ENCODE assay signal across 25 cellular contexts in the genomic region with DNA sequence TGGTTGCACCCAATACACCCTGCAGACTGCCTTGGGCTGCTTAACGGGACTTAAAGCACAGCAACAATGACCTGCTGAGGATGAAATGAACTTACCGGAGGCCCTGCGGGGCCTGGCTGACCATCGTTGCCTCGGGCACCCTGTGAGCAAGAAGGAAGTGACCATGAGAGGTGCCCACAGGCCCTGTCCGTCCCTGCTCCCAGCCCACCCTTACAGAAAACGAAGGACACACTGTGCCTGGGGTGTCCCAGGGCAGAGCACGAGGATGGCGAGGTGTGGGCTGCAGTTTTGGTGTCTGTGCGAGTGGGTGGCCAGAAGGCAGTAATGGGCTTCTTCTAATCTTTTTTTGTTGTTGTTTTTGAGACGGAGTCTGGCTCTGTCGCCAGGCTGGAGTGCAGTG. TPM values are rescaled to one million over a fixed set of nuclear protein-coding genes. Genes with fewer than 3 reads are reported as not detected.
A peak's percentile ranks its signal among the peaks of the same experiment; 100 is the strongest.
DNase-seq lines count a peak whose midpoint lies in the region; ATAC-seq, FAIRE-seq and TF ChIP-seq lines count a peak whose summit lies in the region.
"Had no signal": no experiment of that assay in that cellular context is flagged by ENCODE, and none has a peak within 500 bp of the region (broad histone marks: within the 10 kb centered on the region; RNA-seq: fewer than 3 reads in every experiment).

No MANE protein-coding gene starts in this region.

- H3K4me2 ChIP-seq in trophoblast cell (ENCODE audit: low read length) = no peak overlapping the region
- H3K4me2 ChIP-seq: SK-N-SH had no signal

- CTCF ChIA-PET in activated CD4-positive, alpha-beta T cell treated with anti-CD3 and anti-CD28 coated beads for 36 hours (lab: Charles Lee) = interaction anchor here (0.6 kb wide), 1 partner anchor 280 kb away, joined by 3 read pairs; no protein-coding TSS in a partner anchor

- TF ChIP-seq EP300 in stomach (IDR thresholded peaks at IDR 0.05) = no peak

- peaks cover 6% of the 10 kb centered on the region for H3K9me3 ChIP-seq in trophoblast cell (ENCODE audit: insufficient read depth, low read depth, low read length)
- H3K9me3 ChIP-seq in stomach = no peaks in the 10 kb centered on the region
- H3K9me3 ChIP-seq in HAP-1 = no peaks in the 10 kb centered on the region
- H3K9me3 ChIP-seq: heart right ventricle, SK-N-SH had no signal

- peaks cover 19% of the 10 kb centered on the region for H3K79me1 ChIP-seq in trophoblast cell (ENCODE audit: low read length)

- no peaks in the 10 kb centered on the region for H3K36me3 Mint-ChIP-seq in activated CD4-positive, alpha-beta T cell treated with anti-CD3 and anti-CD28 coated beads for 36 hours (ENCODE audit: low read depth)
- no peaks in the 10 kb centered on the region for H3K36me3 Mint-ChIP-seq in activated T-helper 17 cell treated with anti-CD3 and anti-CD28 coated beads, Interleukin-2, amount 50 U/mL, for 72 hours (ENCODE audit: low read depth)
- H3K36me3 Mint-ChIP-seq: mesothelial cell of epicardium had no signal

- H3K27ac ChIP-seq in trophoblast cell (ENCODE audit: low read depth, low read length) (no peak overlapping the region), stomach (no peak overlapping the region)
- H3K27ac ChIP-seq: brain microvascular endothelial cell, heart right ventricle, parathyroid adenoma, VCaP had no signal

- H2BK120ac ChIP-seq in trophoblast cell (ENCODE audit: insufficient read depth, low read length, poor library complexity) = peak overlapping the region; percentile 19

- no peak overlapping the region for H3K4me3 Mint-ChIP-seq in activated CD4-positive, alpha-beta T cell treated with anti-CD3 and anti-CD28 coated beads for 36 hours
- peak overlapping the region; percentile 52 for H3K4me3 Mint-ChIP-seq in activated T-helper 17 cell treated with anti-CD3 and anti-CD28 coated beads, Interleukin-2, amount 50 U/mL, for 72 hours
- H3K4me3 Mint-ChIP-seq: mesothelial cell of epicardium, type B pancreatic cell had no signal

- in situ Hi-C loops in HAP-1 (cut with MboI; ENCODE audit: low sequenced_read_pairs) = no loop called here

- no CpG with 5 or more reads among the region's 12 CpGs for WGBS in trophoblast cell (ENCODE audit: extremely low coverage, insufficient coverage, insufficient read length)
- 90% methylated on average over 12 of the region's 12 CpGs for WGBS in stomach, 5 donors

- H3K18ac ChIP-seq in trophoblast cell (ENCODE audit: low read length) = no peak overlapping the region

- peak overlapping the region; percentile 5 for H3K4ac ChIP-seq in trophoblast cell (ENCODE audit: low read depth, low read length)

- peak overlapping the region; percentile 16 for H3K27ac Mint-ChIP-seq in activated CD4-positive, alpha-beta T cell treated with anti-CD3 and anti-CD28 coated beads for 36 hours
- peak overlapping the region; percentile 61 for H3K27ac Mint-ChIP-seq in activated T-helper 17 cell treated with anti-CD3 and anti-CD28 coated beads, Interleukin-2, amount 50 U/mL, for 72 hours
- H3K27ac Mint-ChIP-seq: mesothelial cell of epicardium, type B pancreatic cell had no signal

- no peak overlapping the region for H3K9ac ChIP-seq in trophoblast cell (ENCODE audit: low read length)
- H3K9ac ChIP-seq: parathyroid adenoma, SK-N-SH had no signal

- no peak overlapping the region for H4K12ac ChIP-seq in trophoblast cell (ENCODE audit: low read depth, low read length)

- peaks cover 17% of the 10 kb centered on the region for H3K4me1 Mint-ChIP-seq in activated CD4-positive, alpha-beta T cell treated with anti-CD3 and anti-CD28 coated beads for 36 hours
- H3K4me1 Mint-ChIP-seq in activated T-helper 17 cell treated with anti-CD3 and anti-CD28 coated beads, Interleukin-2, amount 50 U/mL, for 72 hours = peaks cover 9% of the 10 kb centered on the region

- no peaks in the 10 kb centered on the region for H3K9me3 Mint-ChIP-seq in activated CD4-positive, alpha-beta T cell treated with anti-CD3 and anti-CD28 coated beads for 36 hours (ENCODE audit: low read depth)
- H3K9me3 Mint-ChIP-seq in activated T-helper 17 cell treated with anti-CD3 and anti-CD28 coated beads, Interleukin-2, amount 50 U/mL, for 72 hours = no peaks in the 10 kb centered on the region
- H3K9me3 Mint-ChIP-seq: mesothelial cell of epicardium, type B pancreatic cell had no signal

- peaks cover 2% of the 10 kb centered on the region for H3K79me2 ChIP-seq in trophoblast cell (ENCODE audit: control insufficient read depth, insufficient read depth, low read length, poor library complexity)
- H3K79me2 ChIP-seq: parathyroid adenoma had no signal

- H2BK5ac ChIP-seq in trophoblast cell (ENCODE audit: low read depth, low read length, poor library complexity) = peak overlapping the region; percentile 2

- H2BK12ac ChIP-seq in trophoblast cell (ENCODE audit: low read length) = peak overlapping the region; percentile 45

- peaks cover 3% of the 10 kb centered on the region for H3K27me3 Mint-ChIP-seq in activated CD4-positive, alpha-beta T cell treated with anti-CD3 and anti-CD28 coated beads for 36 hours
- peaks cover 4% of the 10 kb centered on the region for H3K27me3 Mint-ChIP-seq in activated T-helper 17 cell treated with anti-CD3 and anti-CD28 coated beads, Interleukin-2, amount 50 U/mL, for 72 hours
- H3K27me3 Mint-ChIP-seq: type B pancreatic cell had no signal

- H3K14ac ChIP-seq in trophoblast cell (ENCODE audit: low read length) = peak overlapping the region; percentile 8

- H3K4me1 ChIP-seq in trophoblast cell (ENCODE audit: control insufficient read depth in 1 of 2, insufficient read depth in 2 of 2, low read length in 2 of 2) (peaks cover 20 to 23% of the 10 kb centered on the region in 2 experiments), stomach (peaks cover 0 to 4% (median 0%) of the 10 kb centered on the region in 4 donors), HAP-1 (peaks cover 3% of the 10 kb centered on the region; the same call in 1 of the 2 replicates)

- no peak for ATAC-seq in activated CD4-positive, alpha-beta T cell treated with anti-CD3 and anti-CD28 coated beads for 36 hours
- no peak for ATAC-seq in activated T-helper 17 cell treated with anti-CD3 and anti-CD28 coated beads, Interleukin-2, amount 50 U/mL, for 72 hours (replicated peaks)
- ATAC-seq: heart right ventricle, left cardiac atrium, right cardiac atrium had no signal

- H3K36me3 ChIP-seq in trophoblast cell (ENCODE audit: control insufficient read depth in 1 of 2, insufficient read depth in 2 of 2, low read length in 2 of 2) (peaks cover 52 to 64% of the 10 kb centered on the region in 2 experiments), stomach (no peaks in the 10 kb centered on the region), HAP-1 (replicated peaks) (peaks cover 96% of the 10 kb centered on the region)
- H3K36me3 ChIP-seq: brain microvascular endothelial cell, heart right ventricle had no signal

- no peak overlapping the region for H3K4me3 ChIP-seq in trophoblast cell (ENCODE audit: low read depth, low read length)
- no peak overlapping the region for H3K4me3 ChIP-seq in stomach
- no peak overlapping the region for H3K4me3 ChIP-seq in HAP-1
- H3K4me3 ChIP-seq: heart right ventricle had no signal

- H4K91ac ChIP-seq in trophoblast cell (ENCODE audit: low read depth, low read length) = peak overlapping the region; percentile 97

- no peak overlapping the region for H4K8ac ChIP-seq in trophoblast cell (ENCODE audit: low read depth, low read length)

- no peaks in the 10 kb centered on the region for H3K27me3 ChIP-seq in trophoblast cell (ENCODE audit: insufficient read depth, low read length)
- H3K27me3 ChIP-seq in stomach = peaks cover 0 to 11% (median 0%) of the 10 kb centered on the region in 3 donors
- H3K27me3 ChIP-seq in HAP-1 (ENCODE audit: low read depth) = no peaks in the 10 kb centered on the region

- H2AK5ac ChIP-seq in trophoblast cell (ENCODE audit: low read length) = peak overlapping the region; percentile 40

- H2AFZ ChIP-seq in trophoblast cell (ENCODE audit: insufficient read depth, low read length, poor library complexity) = no peak overlapping the region
- H2AFZ ChIP-seq: parathyroid adenoma had no signal

- POLR2A ChIA-PET in activated CD4-positive, alpha-beta T cell treated with anti-CD3 and anti-CD28 coated beads for 36 hours (lab: Charles Lee) = no interaction called here

- no peak for DNase-seq in activated CD4-positive, alpha-beta T cell treated with anti-CD3 and anti-CD28 coated beads for 36 hours
- no peak for DNase-seq in activated CD4-positive, alpha-beta T cell treated with anti-CD3 and anti-CD28 coated beads for 4 hours
- DNase-seq in GM12891 (ENCODE audit: insufficient read length, low spot score) (no peak), trophoblast cell (no peak), T-helper 1 cell (no peak), stomach (no peak), HAP-1 (ENCODE audit: low spot score in 2 of 2) (no peak)
- DNase-seq: 8988T; brain microvascular endothelial cell; DMS153; effector CD4-positive, alpha-beta T cell; erythroblast; heart right ventricle; left cardiac atrium; NCI-H2029 treated with DMSO at 0.1 percent for 48 hours; NCI-H345; NCI-H748 treated with DMSO at 0.1 percent for 48 hours; SK-N-SH had no signal

- FAIRE-seq in GM12891 (lab: Jason Lieb, UNC) = peak; percentile 41
- FAIRE-seq: G401.6 had no signal

- intact Hi-C loops in activated CD4-positive, alpha-beta T cell treated with anti-CD3 and anti-CD28 coated beads for 36 hours (cut with DNase I, micrococcal nuclease) = no loop called here
- intact Hi-C loops in stomach (cut with DNase I; ENCODE audit: low total_unique reads) = no loop called here

- no peak for TF ChIP-seq POLR2A in GM12891 (IDR thresholded peaks at IDR 0.05; ENCODE audit: low read depth, low read length)
- TF ChIP-seq POLR2A in stomach (IDR thresholded peaks at IDR 0.05) = no peak

- no peak for TF ChIP-seq CTCF in stomach (IDR thresholded peaks at IDR 0.05)

- H3K23ac ChIP-seq in trophoblast cell (ENCODE audit: low read length) = no peak overlapping the region

TF ChIP-seq in GM12891, 5 proteins besides CTCF, POLR2A, EP300 and RAD21:
- no peak for TF ChIP-seq TAF1 (IDR thresholded peaks at IDR 0.05; ENCODE audit: low read depth, low read length)

RNA-seq across cellular contexts. Expression of a gene that starts 14.6 kb away (rescaled TPM):
- total RNA-seq in activated CD4-positive, alpha-beta T cell treated with anti-CD3 and anti-CD28 coated beads for 36 hours = under 1 TPM in 1 of 2 experiments, not detected in 1; 0.05 TPM
- polyA plus RNA-seq in GM12891 (2012; ENCODE audit: low read depth, missing spikeins) = 0.12 TPM
- not detected for total RNA-seq in activated T-helper 17 cell treated with anti-CD3 and anti-CD28 coated beads, Interleukin-2, amount 50 U/mL, for 72 hours
- polyA plus RNA-seq in trophoblast cell (2013) = 72.0 and 81.5 TPM in 2 replicates
- total RNA-seq in stomach = 10 to 100 TPM in 1 of 5 donors, 1 to 10 TPM in 2, not detected in 2; 2.2 to 14.5 (median 7.6) TPM
- 10 to 100 TPM in 1 of 3 donors, 1 to 10 TPM in 2; 4.0 to 13.7 (median 6.0) TPM for polyA plus RNA-seq in stomach
- total RNA-seq: left cardiac atrium, right cardiac atrium had no signal

RNA-seq across cellular contexts. Expression of a gene that starts 26.3 kb away (rescaled TPM):
- 100 to 1,000 TPM; 159 to 248 TPM for total RNA-seq in activated CD4-positive, alpha-beta T cell treated with anti-CD3 and anti-CD28 coated beads for 36 hours
- 81.9 TPM for polyA plus RNA-seq in GM12891 (2012; ENCODE audit: low read depth, missing spikeins)
- 100 to 1,000 TPM; 184 to 207 TPM for total RNA-seq in activated T-helper 17 cell treated with anti-CD3 and anti-CD28 coated beads, Interleukin-2, amount 50 U/mL, for 72 hours
- 56.8 and 62.0 TPM in 2 replicates for polyA plus RNA-seq in trophoblast cell (2013)
- total RNA-seq in stomach = 100 to 1,000 TPM in 1 of 5 donors, 10 to 100 TPM in 4; 29.8 to 254 (median 79.0) TPM
- 10 to 100 TPM; 40.7 to 61.6 (median 51.5) TPM for polyA plus RNA-seq in stomach
